1 cellular context compared by ENCODE assay signal in genomic region chr5:141641634-141642278, GRCh38.
TF ChIP-seq lines count a peak whose summit lies in the region.

No MANE protein-coding gene starts in this region.

TF ChIP-seq in IMR-90, 13 proteins besides CTCF, POLR2A, EP300 and RAD21:
- peak; percentile 50; the same call in 1 of the 2 replicates for TF ChIP-seq SMC3 (IDR thresholded peaks at IDR 0.05; ENCODE audit: low read depth, low read length)
- TF ChIP-seq FOS (IDR thresholded peaks at IDR 0.05; ENCODE audit: low read depth, low read length) = 0 out of 2 replicates have a peak, but pooled peaks have one; percentile 25
- TF ChIP-seq BHLHE40 (IDR thresholded peaks at IDR 0.05; ENCODE audit: low read depth, low read length) = no peak
- no peak for TF ChIP-seq MAFK (IDR thresholded peaks at IDR 0.05; ENCODE audit: low read depth, low read length)
- TF ChIP-seq NFE2L2 (IDR thresholded peaks at IDR 0.05; ENCODE audit: low read depth, low read length) = peak; percentile 43; the same call in 1 of the 2 replicates
- no peak for TF ChIP-seq CEBPB (IDR thresholded peaks at IDR 0.05; ENCODE audit: low read depth, low read length)
- TF ChIP-seq RFX5 (IDR thresholded peaks at IDR 0.05; ENCODE audit: low read depth, low read length) = no peak
- TF ChIP-seq ELK1 (IDR thresholded peaks at IDR 0.05; ENCODE audit: borderline replicate concordance, low read depth, low read length) = no peak
- TF ChIP-seq, protein P1, sequence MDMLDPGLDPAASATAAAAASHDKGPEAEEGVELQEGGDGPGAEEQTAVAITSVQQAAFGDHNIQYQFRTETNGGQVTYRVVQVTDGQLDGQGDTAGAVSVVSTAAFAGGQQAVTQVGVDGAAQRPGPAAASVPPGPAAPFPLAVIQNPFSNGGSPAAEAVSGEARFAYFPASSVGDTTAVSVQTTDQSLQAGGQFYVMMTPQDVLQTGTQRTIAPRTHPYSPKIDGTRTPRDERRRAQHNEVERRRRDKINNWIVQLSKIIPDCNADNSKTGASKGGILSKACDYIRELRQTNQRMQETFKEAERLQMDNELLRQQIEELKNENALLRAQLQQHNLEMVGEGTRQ (IDR thresholded peaks at IDR 0.05; ENCODE audit: low read depth, low read length) = no peak
- TF ChIP-seq MXI1 (IDR thresholded peaks at IDR 0.05; ENCODE audit: borderline replicate concordance, low read depth, low read length) = no peak
- TF ChIP-seq RCOR1 (IDR thresholded peaks at IDR 0.05; ENCODE audit: insufficient replicate concordance, low read length) = no peak
- TF ChIP-seq CHD1 (IDR thresholded peaks at IDR 0.05; ENCODE audit: low read depth, low read length) = no peak
- TF ChIP-seq MAZ (IDR thresholded peaks at IDR 0.05; ENCODE audit: borderline replicate concordance, low read depth, low read length) = no peak
